11 cellular contexts compared by ENCODE assay signal in the genomic region with DNA sequence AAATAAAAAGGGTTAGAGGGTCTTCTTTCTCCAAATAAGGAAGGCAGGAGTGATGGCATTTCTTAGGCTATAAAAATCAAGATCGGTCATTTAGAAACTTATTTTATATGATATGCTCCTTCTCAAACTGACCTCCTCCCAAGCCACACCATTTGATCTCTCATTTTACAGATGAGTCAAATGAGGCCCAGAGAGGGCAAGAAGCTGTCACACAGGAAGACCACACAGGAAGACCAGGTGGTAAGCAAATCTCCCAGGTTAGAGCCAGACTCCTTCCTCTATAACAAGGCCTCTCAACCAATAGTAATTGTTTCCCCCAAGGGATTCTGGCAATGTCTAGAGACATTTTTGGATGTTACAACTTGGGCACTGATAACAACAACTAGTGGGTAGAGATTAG. TPM values are rescaled to one million over a fixed set of nuclear protein-coding genes. Genes with fewer than 3 reads are reported as not detected.
A peak's percentile ranks its signal among the peaks of the same experiment; 100 is the strongest.
DNase-seq lines count a peak whose midpoint lies in the region; ATAC-seq and TF ChIP-seq lines count a peak whose summit lies in the region.
"Had no signal": no experiment of that assay in that cellular context is flagged by ENCODE, and none has a peak within 500 bp of the region (broad histone marks: within the 10 kb centered on the region; RNA-seq: fewer than 3 reads in every experiment).

No MANE protein-coding gene starts in this region.

- H3K9me3 Mint-ChIP-seq in IgD-negative memory B cell, result no peaks in the 10 kb centered on the region
- H3K9me3 Mint-ChIP-seq in CD14-positive monocyte, result peaks cover 0 to 3% (median 0%) of the 10 kb centered on the region in 7 donors

- peaks cover 82% of the 10 kb centered on the region for H3K36me3 ChIP-seq in iPS-20b (ENCODE audit: insufficient read depth, low read depth, low read length)

- H3K36me3 Mint-ChIP-seq in IgD-negative memory B cell (peaks cover 6% of the 10 kb centered on the region), CD14-positive monocyte (peaks cover 92 to 94% of the 10 kb centered on the region in 2 donors)

- H3K9me3 ChIP-seq in iPS-20b (ENCODE audit: insufficient read depth, low read depth, low read length), result no peaks in the 10 kb centered on the region

- H3K27me3 ChIP-seq in iPS-20b (ENCODE audit: insufficient read depth, low read length), result no peaks in the 10 kb centered on the region

- no peak overlapping the region; the same call in 1 of the 2 replicates for H3K9ac ChIP-seq in iPS-20b (ENCODE audit: low read depth, low read length)

- no peak for TF ChIP-seq CTCF in CD14-positive monocyte (IDR thresholded peaks at IDR 0.05)

- peak; percentile 79 for ATAC-seq in GM18502 (IDR thresholded peaks at IDR 0.05; ENCODE audit: poor library complexity, unreplicated experiment)
- ATAC-seq in GM21390 (IDR thresholded peaks at IDR 0.05; ENCODE audit: unreplicated experiment), result peak; percentile 80
- ATAC-seq in GM21576 (IDR thresholded peaks at IDR 0.05; ENCODE audit: unreplicated experiment), result no peak

- H3K27ac Mint-ChIP-seq in IgD-negative memory B cell (peak overlapping the region in 2 of 3 donors; percentile 18 to 63), CD14-positive monocyte (no peak overlapping the region)

- peak overlapping the region; percentile 45; the same call in 1 of the 2 replicates for H3K4me3 ChIP-seq in iPS-20b (ENCODE audit: low read length)

- H3K27ac ChIP-seq in iPS-20b (ENCODE audit: low read length), result peak overlapping the region; percentile 11

- peaks cover 52 to 68% (median 61%) of the 10 kb centered on the region in 3 donors for H3K4me1 Mint-ChIP-seq in IgD-negative memory B cell
- H3K4me1 Mint-ChIP-seq in CD14-positive monocyte, result peaks cover 44% of the 10 kb centered on the region

- peak overlapping the region in 2 of 4 donors; percentile 77 to 84 for H3K4me3 Mint-ChIP-seq in IgD-negative memory B cell
- no peak overlapping the region for H3K4me3 Mint-ChIP-seq in CD14-positive monocyte

- H3K4me1 ChIP-seq in iPS-20b (ENCODE audit: insufficient read depth, low read length), result peaks cover 48% of the 10 kb centered on the region

- DNase-seq in HT-29 (ENCODE audit: low spot score) (no peak), cerebellar cortex (ENCODE audit: low spot score) (no peak), CD14-positive monocyte (ENCODE audit: low spot score) (no peak)
- DNase-seq: amygdala; glutamatergic neuron; stimulated activated naive CD4-positive, alpha-beta T cell had no signal

- H3K27me3 Mint-ChIP-seq in IgD-negative memory B cell (no peaks in the 10 kb centered on the region), CD14-positive monocyte (ENCODE audit: low read depth in 3 of 3) (peaks cover 0 to 3% (median 0%) of the 10 kb centered on the region in 3 donors)

- intact Hi-C loops in CD14-positive monocyte (cut with micrococcal nuclease), result no loop called here

RNA-seq across cellular contexts. Expression of a gene that starts 13.8 kb away (rescaled TPM):
- polyA plus RNA-seq in IgD-negative memory B cell (88.7 TPM), CD14-positive monocyte (10 to 100 TPM; 12.8 to 23.6 TPM)
- 59.1 and 77.6 TPM in 2 replicates for total RNA-seq in HT-29 (2014; rRNA removed; shearing (Covaris generic))

Comparison
In these comparisons a context has a peak if more than half of its experiments do, and no peak if none do; other contexts are left out.
1. H3K27ac Mint-ChIP-seq: peak in IgD-negative memory B cell (2 of 3); none in CD14-positive monocyte (0 of 7).